ENCODE assay signal across 8 cellular contexts in genomic region chr15:83365370-83365938, GRCh38.
DNase-seq lines count a peak whose midpoint lies in the region; ATAC-seq and TF ChIP-seq lines count a peak whose summit lies in the region.

No MANE protein-coding gene starts in this region.

- H3K4me1 Mint-ChIP-seq in T-helper 2 cell treated with Interferon-gamma antibody and Interleukin-4, amounts not matched to agents 5 μg/mL and 100 μg/mL, for 36 hours (ENCODE audit: low read depth): peaks cover 6% of the 10 kb centered on the region
- H3K4me1 Mint-ChIP-seq in naive thymus-derived CD8-positive, alpha-beta T cell: peaks cover 11 to 17% (median 14%) of the 10 kb centered on the region in 4 donors

- POLR2A ChIA-PET in naive thymus-derived CD8-positive, alpha-beta T cell (lab: Charles Lee): no interaction called here

- TF ChIP-seq POLR2A in esophagus squamous epithelium (IDR thresholded peaks at IDR 0.05): no peak

- peak overlapping the region; percentile 5 to 55 (median 29) for H3K4me3 ChIP-seq in esophagus squamous epithelium

- intact Hi-C loops in esophagus squamous epithelium (cut with DNase I): no loop called here

- H3K27ac ChIP-seq in esophagus squamous epithelium: peak overlapping the region in 1 of 4 donors; percentile 36

- H3K27ac Mint-ChIP-seq in T-helper 2 cell treated with Interferon-gamma antibody and Interleukin-4, amounts not matched to agents 5 μg/mL and 100 μg/mL, for 36 hours: no peak overlapping the region
- H3K27ac Mint-ChIP-seq in naive thymus-derived CD8-positive, alpha-beta T cell: peak overlapping the region in 2 of 10 donors; percentile 16 to 51

- no peaks in the 10 kb centered on the region for H3K9me3 ChIP-seq in esophagus squamous epithelium

- peaks cover 0 to 20% (median 6%) of the 10 kb centered on the region in 3 donors for H3K4me1 ChIP-seq in esophagus squamous epithelium

- H3K27me3 ChIP-seq in esophagus squamous epithelium: peaks cover 0 to 46% (median 0%) of the 10 kb centered on the region in 4 donors

- no peaks in the 10 kb centered on the region for H3K36me3 Mint-ChIP-seq in T-helper 2 cell treated with Interferon-gamma antibody and Interleukin-4, amounts not matched to agents 5 μg/mL and 100 μg/mL, for 36 hours (ENCODE audit: low read depth)
- H3K36me3 Mint-ChIP-seq in naive thymus-derived CD8-positive, alpha-beta T cell: no peaks in the 10 kb centered on the region

- no peaks in the 10 kb centered on the region for H3K9me3 Mint-ChIP-seq in T-helper 2 cell treated with Interferon-gamma antibody and Interleukin-4, amounts not matched to agents 5 μg/mL and 100 μg/mL, for 36 hours
- peaks cover 0 to 2% (median 0%) of the 10 kb centered on the region in 9 donors for H3K9me3 Mint-ChIP-seq in naive thymus-derived CD8-positive, alpha-beta T cell

- 1 to 2% methylated on average over 9 to 26 of the region's 27 CpGs for WGBS in esophagus squamous epithelium, 2 donors

- DNase-seq in NCI-H82 (lab: John Stamatoyannopoulos, UW) (peak; percentile 67), NCI-H82 treated with DMSO at 0.1 percent for 48 hours (lab: John Stamatoyannopoulos, UW; ENCODE audit: unreplicated experiment) (no peak), esophagus squamous epithelium (lab: John Stamatoyannopoulos, UW) (no peak), D341Med (ENCODE audit: low spot score) (no peak)
- DNase-seq in T-helper 2 cell treated with Interferon-gamma antibody and Interleukin-4, amounts not matched to agents 5 μg/mL and 100 μg/mL, for 36 hours (ENCODE audit: low spot score): peak; percentile 7
- DNase-seq in naive thymus-derived CD8-positive, alpha-beta T cell: no peak

- no peaks in the 10 kb centered on the region for H3K36me3 ChIP-seq in esophagus squamous epithelium

- TF ChIP-seq CTCF in esophagus squamous epithelium (IDR thresholded peaks at IDR 0.05): no peak

- H3K27me3 Mint-ChIP-seq in T-helper 2 cell treated with Interferon-gamma antibody and Interleukin-4, amounts not matched to agents 5 μg/mL and 100 μg/mL, for 36 hours (ENCODE audit: low read depth): peaks cover 63% of the 10 kb centered on the region
- peaks cover 27 to 68% (median 52%) of the 10 kb centered on the region in 5 donors for H3K27me3 Mint-ChIP-seq in naive thymus-derived CD8-positive, alpha-beta T cell

- H3K4me3 Mint-ChIP-seq in T-helper 2 cell treated with Interferon-gamma antibody and Interleukin-4, amounts not matched to agents 5 μg/mL and 100 μg/mL, for 36 hours: peak overlapping the region; percentile 35
- H3K4me3 Mint-ChIP-seq in naive thymus-derived CD8-positive, alpha-beta T cell: peak overlapping the region; percentile 50 to 82 (median 74)

- ATAC-seq in naive thymus-derived CD8-positive, alpha-beta T cell: no peak
- ATAC-seq in GM21381 (IDR thresholded peaks at IDR 0.05; ENCODE audit: unreplicated experiment): no peak
- no peak for ATAC-seq in HG03521 (IDR thresholded peaks at IDR 0.05; ENCODE audit: unreplicated experiment)

Comparison
In these comparisons a context has a peak if more than half of its experiments do, and no peak if none do; other contexts are left out.
1. DNase-seq: peak in NCI-H82 (single experiment) and T-helper 2 cell treated with Interferon-gamma antibody and Interleukin-4, amounts not matched to agents 5 μg/mL and 100 μg/mL, for 36 hours (single experiment); none in NCI-H82 treated with DMSO at 0.1 percent for 48 hours (single experiment), esophagus squamous epithelium (single experiment), naive thymus-derived CD8-positive, alpha-beta T cell (0 of 10) and D341Med (single experiment).